29 cellular contexts compared by ENCODE assay signal in the genomic region with DNA sequence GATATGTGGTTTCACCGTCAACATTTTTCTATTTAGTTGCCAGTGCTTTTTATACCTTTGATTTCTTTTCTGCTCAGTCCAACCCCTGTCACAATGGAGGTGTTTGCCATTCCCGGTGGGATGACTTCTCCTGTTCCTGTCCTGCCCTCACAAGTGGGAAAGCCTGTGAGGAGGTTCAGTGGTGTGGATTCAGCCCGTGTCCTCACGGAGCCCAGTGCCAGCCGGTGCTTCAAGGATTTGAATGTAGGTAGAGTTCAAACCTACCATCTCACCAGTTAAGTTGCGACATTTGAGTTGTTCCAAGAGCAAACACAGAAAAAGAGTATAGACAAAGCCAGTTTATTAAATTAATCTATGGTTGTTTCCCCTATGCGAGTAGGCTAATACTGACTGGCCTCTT.
"Had no signal": no experiment of that assay in that cellular context is flagged by ENCODE, and none has a peak within 500 bp of the region (broad histone marks: within the 10 kb centered on the region; RNA-seq: fewer than 3 reads in every experiment).

No MANE protein-coding gene starts in this region.

- H3K9me3 ChIP-seq: ovary, psoas muscle, right lobe of liver, sigmoid colon, suprapubic skin, testis, tibial artery, transverse colon, upper lobe of right lung, uterus had no signal

- H3K27me3 ChIP-seq: neural progenitor cell, ovary, right lobe of liver, sigmoid colon, suprapubic skin, testis, tibial artery, transverse colon, upper lobe of right lung, uterus had no signal

- H3K4me3 ChIP-seq: neural progenitor cell, ovary, psoas muscle, right lobe of liver, sigmoid colon, suprapubic skin, testis, tibial artery, transverse colon, upper lobe of right lung, uterus had no signal

- H3K9me3 Mint-ChIP-seq: natural killer cell; nephron; neural progenitor cell; stimulated activated memory B cell treated with anti-CD40 and anti-IgM and Interleukin-4, amounts not matched to agents 10 μg/mL and 1 μg/mL and 100 μg/mL, for 72 hours; stimulated activated naive CD8-positive, alpha-beta T cell treated with anti-CD3 and anti-CD28 coated beads, Interleukin-15, amount 100 ng/mL, for 72 hours; type B pancreatic cell had no signal

- H3K4me2 ChIP-seq: neural progenitor cell had no signal

- H3K27me3 Mint-ChIP-seq: progenitor cell of endocrine pancreas; stimulated activated naive CD8-positive, alpha-beta T cell treated with anti-CD3 and anti-CD28 coated beads, Interleukin-15, amount 100 ng/mL, for 72 hours; type B pancreatic cell had no signal

- H3K4me3 Mint-ChIP-seq: natural killer cell; nephron; neural progenitor cell; stimulated activated memory B cell treated with anti-CD40 and anti-IgM and Interleukin-4, amounts not matched to agents 10 μg/mL and 1 μg/mL and 100 μg/mL, for 72 hours; stimulated activated naive CD8-positive, alpha-beta T cell treated with anti-CD3 and anti-CD28 coated beads, Interleukin-15, amount 100 ng/mL, for 72 hours; type B pancreatic cell had no signal

- FAIRE-seq: small intestine had no signal

- H3K4me1 Mint-ChIP-seq: neural progenitor cell; stimulated activated memory B cell treated with anti-CD40 and anti-IgM and Interleukin-4, amounts not matched to agents 10 μg/mL and 1 μg/mL and 100 μg/mL, for 72 hours; stimulated activated naive CD8-positive, alpha-beta T cell treated with anti-CD3 and anti-CD28 coated beads, Interleukin-15, amount 100 ng/mL, for 72 hours had no signal

- H3K27ac ChIP-seq: neural progenitor cell, ovary, parathyroid adenoma, psoas muscle, right lobe of liver, sigmoid colon, suprapubic skin, testis, tibial artery, transverse colon, upper lobe of right lung, uterus had no signal

- H3K9ac ChIP-seq: neural progenitor cell, parathyroid adenoma had no signal

- H3K27ac Mint-ChIP-seq: natural killer cell; nephron; neural progenitor cell; progenitor cell of endocrine pancreas; stimulated activated memory B cell treated with anti-CD40 and anti-IgM and Interleukin-4, amounts not matched to agents 10 μg/mL and 1 μg/mL and 100 μg/mL, for 72 hours; stimulated activated naive CD8-positive, alpha-beta T cell treated with anti-CD3 and anti-CD28 coated beads, Interleukin-15, amount 100 ng/mL, for 72 hours; type B pancreatic cell had no signal

- H3K4me1 ChIP-seq: neural progenitor cell, parathyroid adenoma, psoas muscle, right lobe of liver, sigmoid colon, suprapubic skin, testis, tibial artery, transverse colon, upper lobe of right lung, uterus had no signal

- ATAC-seq: natural killer cell; psoas muscle; right cardiac atrium; right lobe of liver; stimulated activated memory B cell treated with anti-CD40 and anti-IgM and Interleukin-4, amounts not matched to agents 10 μg/mL and 1 μg/mL and 100 μg/mL, for 72 hours; stimulated activated naive CD8-positive, alpha-beta T cell treated with anti-CD3 and anti-CD28 coated beads, Interleukin-15, amount 100 ng/mL, for 72 hours; stimulated activated naive CD8-positive, alpha-beta T cell treated with anti-CD3 and anti-CD28 coated beads, Interleukin-15, Interleukin-2, amounts not matched to agents 100 U/mL and 50 U/mL, for 24 hours; upper lobe of right lung had no signal

- H2AFZ ChIP-seq: neural progenitor cell, parathyroid adenoma had no signal

- H3K36me3 ChIP-seq: neural progenitor cell, ovary, right lobe of liver, sigmoid colon, suprapubic skin, tibial artery, transverse colon, upper lobe of right lung, uterus had no signal

- H3K36me3 Mint-ChIP-seq: natural killer cell; neural progenitor cell; stimulated activated memory B cell treated with anti-CD40 and anti-IgM and Interleukin-4, amounts not matched to agents 10 μg/mL and 1 μg/mL and 100 μg/mL, for 72 hours; type B pancreatic cell had no signal

- DNase-seq: natural killer cell; occipital lobe; ovary; psoas muscle; right cardiac atrium; right lobe of liver; sigmoid colon; small intestine; stimulated activated CD4-positive, alpha-beta T cell treated with anti-CD3 and anti-CD28 coated beads, Interleukin-15, amount 100 ng/mL, for 24 hours; stimulated activated CD4-positive, alpha-beta T cell treated with anti-CD3 and anti-CD28 coated beads, Interleukin-2, amount 100 ng/mL, for 24 hours; stimulated activated CD4-positive, alpha-beta T cell treated with anti-CD3 and anti-CD28 coated beads, Interleukin-2, amount 100 ng/mL, for 48 hours; stimulated activated CD4-positive, alpha-beta T cell treated with anti-CD3 and anti-CD28 coated beads, Interleukin-4, amount 100 ng/mL, for 4 hours; stimulated activated CD8-positive, alpha-beta memory T cell treated with anti-CD3 and anti-CD28 coated beads, Interleukin-4, amount 100 ng/mL, for 48 hours; stimulated activated naive CD4-positive, alpha-beta T cell; stimulated activated naive CD8-positive, alpha-beta T cell treated with anti-CD3 and anti-CD28 coated beads, Interleukin-15, amount 100 ng/mL, for 72 hours; stimulated activated naive CD8-positive, alpha-beta T cell treated with anti-CD3 and anti-CD28 coated beads, Interleukin-15, Interleukin-2, amounts not matched to agents 100 U/mL and 50 U/mL, for 24 hours; substantia nigra; testis; tibial artery; transverse colon; upper lobe of right lung; uterus had no signal

- H3K79me2 ChIP-seq: parathyroid adenoma had no signal
